24 cellular contexts compared by ENCODE assay signal in the genomic region with DNA sequence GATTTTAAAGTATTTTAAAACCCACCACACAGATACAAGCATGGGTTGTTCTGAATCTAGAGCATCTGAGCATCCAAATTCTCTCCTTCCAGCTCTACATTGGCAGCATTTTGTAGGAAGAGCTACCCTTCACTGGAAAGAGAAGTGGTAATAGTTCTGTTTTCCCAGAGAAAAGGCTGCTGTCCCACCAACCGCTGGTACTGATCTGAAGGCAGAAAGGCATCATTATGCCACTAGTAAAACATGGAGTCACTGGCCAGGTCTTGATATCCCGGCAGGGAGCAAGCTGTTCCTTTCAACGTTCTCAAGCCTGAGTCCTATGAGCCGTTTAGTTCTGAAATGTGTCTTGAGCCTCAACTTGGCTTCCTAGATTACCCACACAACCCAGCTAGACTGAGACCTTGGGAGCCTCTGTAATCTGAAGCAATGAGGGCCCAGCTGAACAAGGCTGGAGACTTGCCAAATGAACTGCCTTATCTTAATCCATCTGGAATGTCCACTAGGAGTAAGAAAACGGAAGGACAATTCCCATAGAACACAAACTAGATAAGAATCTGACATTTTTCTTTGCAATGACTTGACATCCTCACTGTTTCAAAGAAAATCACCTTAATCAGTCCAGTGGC.
DNase-seq lines count a peak whose midpoint lies in the region; TF ChIP-seq lines count a peak whose summit lies in the region.
"Had no signal": no experiment of that assay in that cellular context is flagged by ENCODE, and none has a peak within 500 bp of the region (broad histone marks: within the 10 kb centered on the region; RNA-seq: fewer than 3 reads in every experiment).

No MANE protein-coding gene starts in this region.

- H4K8ac ChIP-seq in mesenchymal stem cell (ENCODE audit: low read length): no peak overlapping the region

- H4K91ac ChIP-seq in mesenchymal stem cell (ENCODE audit: low read length): no peak overlapping the region

- H3K27ac ChIP-seq in SJCRH30 (peak overlapping the region; percentile 13; the same call in 1 of the 2 replicates), mesenchymal stem cell (ENCODE audit: low read length, poor library complexity, severe bottlenecking) (no peak overlapping the region)
- H3K27ac ChIP-seq: epithelial cell of prostate, HL-60, psoas muscle, upper lobe of left lung had no signal

- TF ChIP-seq CTCF in HFFc6 (IDR thresholded peaks at IDR 0.05) (no peak), CD14-positive monocyte (IDR thresholded peaks at IDR 0.05) (no peak)

- H3K4me3 ChIP-seq in SJCRH30: no peak overlapping the region
- no peak overlapping the region for H3K4me3 ChIP-seq in mesenchymal stem cell (ENCODE audit: insufficient read depth in 1 of 2, low read depth in 1 of 2, low read length in 2 of 2)
- H3K4me3 ChIP-seq: psoas muscle, upper lobe of left lung had no signal

- H2BK5ac ChIP-seq in mesenchymal stem cell (ENCODE audit: low read depth, low read length, poor library complexity, severe bottlenecking): no peak overlapping the region

- DNase-seq in ELF-1 (ENCODE audit: low read depth, low spot score) (peak; percentile 5), HFFc6 (peak; percentile 41), SJCRH30 (peak; percentile 76 to 90), mesenchymal stem cell (peak; percentile 51), T-helper 2 cell (no peak), CD14-positive monocyte (ENCODE audit: low spot score) (no peak), SIG-M5 (lab: John Stamatoyannopoulos, UW) (no peak)
- DNase-seq in effector CD8-positive, alpha-beta T cell (lab: John Stamatoyannopoulos, UW): no peak
- DNase-seq: activated CD4-positive, alpha-beta T cell treated with anti-CD3 and anti-CD28 coated beads, Interleukin-2, amount 50 U/mL, for 4 hours; activated CD4-positive, CD25-positive, alpha-beta regulatory T cell; CD4-positive, alpha-beta memory T cell; H9; KG1; left cardiac atrium; naive B cell; NCI-H1694; NCI-H526; nucleus accumbens; psoas muscle; Right ventricle myocardium superior; upper lobe of left lung had no signal

- no peak overlapping the region for H3K14ac ChIP-seq in mesenchymal stem cell (ENCODE audit: low read length in 2 of 2)

- H3K27me3 Mint-ChIP-seq in HFFc6 (ENCODE audit: insufficient read depth) (no peaks in the 10 kb centered on the region; the same call in 1 of the 2 replicates), CD14-positive monocyte (ENCODE audit: low read depth in 3 of 3) (peaks cover 0 to 2% (median 0%) of the 10 kb centered on the region in 3 donors)

- H3K27ac Mint-ChIP-seq in HFFc6 (no peak overlapping the region), CD14-positive monocyte (no peak overlapping the region)
- H3K27ac Mint-ChIP-seq: activated naive CD8-positive, alpha-beta T cell; CD4-positive, alpha-beta memory T cell; H9; naive B cell had no signal

- 0 out of 2 replicates have a peak, but pooled peaks cover 2% of the 10 kb centered on the region for H3K9me3 ChIP-seq in SJCRH30 (replicated peaks)
- H3K9me3 ChIP-seq in mesenchymal stem cell (ENCODE audit: control insufficient read depth, low read length): no peaks in the 10 kb centered on the region
- H3K9me3 ChIP-seq: psoas muscle, upper lobe of left lung had no signal

- H3K36me3 Mint-ChIP-seq in HFFc6 (ENCODE audit: low read depth): no peaks in the 10 kb centered on the region
- no peaks in the 10 kb centered on the region for H3K36me3 Mint-ChIP-seq in CD14-positive monocyte
- H3K36me3 Mint-ChIP-seq: activated naive CD8-positive, alpha-beta T cell; CD4-positive, alpha-beta memory T cell; naive B cell had no signal

- H3K4me1 ChIP-seq in SJCRH30 (peaks cover 21% of the 10 kb centered on the region), mesenchymal stem cell (ENCODE audit: control insufficient read depth, insufficient read depth, low read depth, low read length) (peaks cover 5% of the 10 kb centered on the region)
- H3K4me1 ChIP-seq: psoas muscle, upper lobe of left lung had no signal

- H3K9me3 Mint-ChIP-seq in HFFc6 (no peaks in the 10 kb centered on the region), CD14-positive monocyte (peaks cover 1 to 13% (median 4%) of the 10 kb centered on the region in 7 donors)

- H3K4me3 Mint-ChIP-seq in HFFc6 (no peak overlapping the region), CD14-positive monocyte (no peak overlapping the region)
- H3K4me3 Mint-ChIP-seq: activated naive CD8-positive, alpha-beta T cell; CD4-positive, alpha-beta memory T cell; H9; naive B cell had no signal

- H3K4me1 Mint-ChIP-seq in HFFc6 (ENCODE audit: low read depth) (peaks cover 44% of the 10 kb centered on the region), CD14-positive monocyte (no peaks in the 10 kb centered on the region)
- H3K4me1 Mint-ChIP-seq: CD4-positive, alpha-beta memory T cell; H9; naive B cell had no signal

- H3K9ac ChIP-seq in mesenchymal stem cell (ENCODE audit: low read length): no peak overlapping the region

- no peak overlapping the region for H2BK15ac ChIP-seq in mesenchymal stem cell (ENCODE audit: low read depth, poor library complexity, severe bottlenecking)

- no peak overlapping the region for H3K23ac ChIP-seq in mesenchymal stem cell (ENCODE audit: low read length in 2 of 2)

- no peak overlapping the region for H3K4me2 ChIP-seq in mesenchymal stem cell (ENCODE audit: low read length, poor library complexity, severe bottlenecking)

- H3K79me1 ChIP-seq in mesenchymal stem cell (replicated peaks; ENCODE audit: low read length, poor library complexity, severe bottlenecking): peaks cover 4% of the 10 kb centered on the region

- 72% methylated on average over 5 of the region's 5 CpGs for WGBS in mesenchymal stem cell

- H3K4ac ChIP-seq in mesenchymal stem cell (ENCODE audit: low read depth in 1 of 2, low read length in 2 of 2): no peak overlapping the region

- no peak overlapping the region for H2AFZ ChIP-seq in mesenchymal stem cell (ENCODE audit: low read depth, low read length)

- H3K18ac ChIP-seq in mesenchymal stem cell (ENCODE audit: low read depth in 1 of 2, low read length in 2 of 2): no peak overlapping the region

- intact Hi-C loops in CD14-positive monocyte (cut with micrococcal nuclease): no loop called here

- H2BK12ac ChIP-seq in mesenchymal stem cell (ENCODE audit: low read length in 2 of 2): no peak overlapping the region

- H3K36me3 ChIP-seq in SJCRH30 (no peaks in the 10 kb centered on the region), mesenchymal stem cell (ENCODE audit: control insufficient read depth in 1 of 2, insufficient read depth in 2 of 2, low read depth in 1 of 2, low read length in 2 of 2) (peaks cover 0 to 7% of the 10 kb centered on the region in 2 experiments)
- H3K36me3 ChIP-seq: upper lobe of left lung had no signal

- no peak overlapping the region for H2AK5ac ChIP-seq in mesenchymal stem cell (ENCODE audit: low read length, severe bottlenecking)

- H3K27me3 ChIP-seq in SJCRH30 (no peaks in the 10 kb centered on the region), mesenchymal stem cell (ENCODE audit: control insufficient read depth in 1 of 2, insufficient read depth in 1 of 2, low read length in 2 of 2) (no peaks in the 10 kb centered on the region)
- H3K27me3 ChIP-seq: upper lobe of left lung had no signal

- no peak overlapping the region for H2BK120ac ChIP-seq in mesenchymal stem cell (ENCODE audit: low read depth, low read length)

Comparison
In these comparisons a context has a peak if more than half of its experiments do, and no peak if none do; other contexts are left out.
1. DNase-seq: peak in ELF-1 (single experiment), HFFc6 (single experiment), SJCRH30 (2 of 2) and mesenchymal stem cell (single experiment); none in T-helper 2 cell (0 of 5), CD14-positive monocyte (single experiment), SIG-M5 (single experiment) and effector CD8-positive, alpha-beta T cell (single experiment).